Comparison of ENCODE assay signal across 9 cellular contexts in the genomic region with DNA sequence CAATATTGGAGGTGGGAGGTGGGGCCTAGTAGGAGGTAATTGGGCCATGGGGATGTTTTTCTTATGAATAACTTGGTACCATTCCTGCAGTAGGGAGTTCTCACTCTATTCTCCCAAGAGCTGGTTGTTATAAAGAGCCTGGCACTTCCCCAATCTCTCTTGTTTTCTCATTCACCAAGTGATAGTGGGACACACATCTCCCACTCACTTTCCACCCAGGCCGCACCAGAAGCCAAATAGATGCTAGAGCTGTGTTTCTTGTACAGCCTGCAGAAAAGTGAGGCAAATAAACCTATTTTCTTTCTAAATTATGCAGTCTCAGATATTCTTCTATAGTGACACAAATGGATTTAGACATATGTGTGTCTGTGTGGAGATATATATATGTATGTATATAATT.
"Had no signal": no experiment of that assay in that cellular context is flagged by ENCODE, and none has a peak within 500 bp of the region (broad histone marks: within the 10 kb centered on the region; RNA-seq: fewer than 3 reads in every experiment).

No MANE protein-coding gene starts in this region.

- H2AFZ ChIP-seq: GM23248, GM23338 had no signal

- H3K9me3 ChIP-seq: HAP-1 had no signal

- H3K4me3 ChIP-seq: GM23248, GM23338, HAP-1 had no signal

- H3K4me2 ChIP-seq: GM23338 had no signal

- DNase-seq: GM23248, GOT3, H7, H9, HCEC 1CT, HFFc6 had no signal

- H3K9ac ChIP-seq: GM23248 had no signal

- H3K36me3 ChIP-seq: HAP-1 had no signal

- ATAC-seq: GM23338, HCT116 had no signal
